18 cellular contexts compared by ENCODE assay signal in genomic region chr11:94067010-94067409, GRCh38. TPM values are rescaled to one million over a fixed set of nuclear protein-coding genes. Genes with fewer than 3 reads are reported as not detected.
DNase-seq lines count a peak whose midpoint lies in the region; ATAC-seq and TF ChIP-seq lines count a peak whose summit lies in the region.
"Had no signal": no experiment of that assay in that cellular context is flagged by ENCODE, and none has a peak within 500 bp of the region (broad histone marks: within the 10 kb centered on the region; RNA-seq: fewer than 3 reads in every experiment).

No MANE protein-coding gene starts in this region.

- no peaks in the 10 kb centered on the region for H3K36me3 Mint-ChIP-seq in nephron (ENCODE audit: low read depth)
- H3K36me3 Mint-ChIP-seq: CD14-positive monocyte had no signal

- H3K27me3 Mint-ChIP-seq in nephron (ENCODE audit: low read depth), result no peaks in the 10 kb centered on the region

- peak overlapping the region; percentile 48 to 64 (median 51) for H3K27ac Mint-ChIP-seq in nephron

- peaks cover 6% of the 10 kb centered on the region for H3K4me1 Mint-ChIP-seq in nephron
- H3K4me1 Mint-ChIP-seq: CD14-positive monocyte had no signal

- no peaks in the 10 kb centered on the region for H3K9me3 Mint-ChIP-seq in nephron

- peak; percentile 2 for DNase-seq in LHCN-M2 (ENCODE audit: low read depth)
- peak; percentile 12 for DNase-seq in astrocyte of the hippocampus (ENCODE audit: low read depth, low spot score)
- peak; percentile 4 for DNase-seq in fibroblast of mammary gland (ENCODE audit: low read depth)
- no peak for DNase-seq in Kasumi-1 (lab: John Stamatoyannopoulos, UW)
- DNase-seq in NCI-H2029 (lab: John Stamatoyannopoulos, UW), result no peak
- DNase-seq: AML-193, DMS 273 treated with DMSO at 0.1 percent for 48 hours, EL, GOT3, MM.1S, NCI-H1092 treated with DMSO at 0.1 percent for 48 hours, NCI-H345, NCI-H526, SHP77 treated with DMSO at 0.1 percent for 48 hours had no signal

- peak overlapping the region in 1 of 3 experiments; percentile 11 for H3K4me3 Mint-ChIP-seq in nephron
- H3K4me3 Mint-ChIP-seq: CD14-positive monocyte had no signal

- H3K4me3 ChIP-seq in fibroblast of mammary gland (ENCODE audit: control insufficient read depth, low read depth, low read length), result no peak overlapping the region

- ATAC-seq in GM18868 (IDR thresholded peaks at IDR 0.05; ENCODE audit: unreplicated experiment), result no peak
- ATAC-seq: HepG2 had no signal

- TF ChIP-seq CTCF in fibroblast of mammary gland (conservative IDR thresholded peaks at IDR 0.05; ENCODE audit: control insufficient read depth, insufficient read depth, low read depth, low read length), result no peak
- TF ChIP-seq CTCF in nephron (IDR thresholded peaks at IDR 0.05; ENCODE audit: unreplicated experiment in 3 of 3), result no peak

RNA-seq across cellular contexts. Expression of gene HEPHL1, which starts 45.9 kb away (rescaled TPM):
- total RNA-seq in LHCN-M2 (2014; rRNA removed), result not detected in 2 replicates
- polyA plus RNA-seq in LHCN-M2 (2012), result not detected
- polyA plus RNA-seq: CD14-positive monocyte had no signal

Comparison
In these comparisons a context has a peak if more than half of its experiments do, and no peak if none do; other contexts are left out.
1. DNase-seq: peak in LHCN-M2 (single experiment), astrocyte of the hippocampus (single experiment) and fibroblast of mammary gland (single experiment); none in Kasumi-1 (0 of 2) and NCI-H2029 (single experiment).